25 cellular contexts compared by ENCODE assay signal in genomic region chr14:78131201-78131600, GRCh38. TPM values are rescaled to one million over a fixed set of nuclear protein-coding genes. Genes with fewer than 3 reads are reported as not detected.
"Had no signal": no experiment of that assay in that cellular context is flagged by ENCODE, and none has a peak within 500 bp of the region (broad histone marks: within the 10 kb centered on the region; RNA-seq: fewer than 3 reads in every experiment).

No MANE protein-coding gene starts in this region.

- H3K9me3 ChIP-seq: gastroesophageal sphincter, mucosa of descending colon, tibial nerve had no signal

- H3K4me1 ChIP-seq: tibial nerve had no signal

- H3K36me3 ChIP-seq: brain microvascular endothelial cell, gastroesophageal sphincter, tibial nerve had no signal

- H3K27ac ChIP-seq: brain microvascular endothelial cell, gastroesophageal sphincter, hepatocyte, tibial nerve had no signal

- ATAC-seq: effector memory CD8-positive, alpha-beta T cell; gastroesophageal sphincter; left cardiac atrium; left ventricle myocardium superior; mucosa of descending colon; natural killer cell treated with Interleukin-12 subunit alpha and Interleukin-12 subunit beta and Interleukin-15 and Interleukin-18, amount 100 ng/mL, for 72 hours; right cardiac atrium had no signal

- H3K4me3 ChIP-seq: gastroesophageal sphincter, hepatocyte, mucosa of descending colon, tibial nerve had no signal

- H3K27me3 ChIP-seq: brain microvascular endothelial cell, gastroesophageal sphincter, hepatocyte, tibial nerve had no signal

- DNase-seq: activated CD4-positive, alpha-beta memory T cell treated with anti-CD3 and anti-CD28 coated beads for 36 hours; activated CD4-positive, alpha-beta T cell treated with anti-CD3 and anti-CD28 coated beads, Interleukin-2, amount 10 ng/mL, durations not matched to agents 24 days and 14 days; activated CD4-positive, CD25-positive, alpha-beta regulatory T cell treated with anti-CD3 and anti-CD28 coated beads, Interleukin-2, amount 50 U/mL, for 72 hours; activated CD8-positive, alpha-beta memory T cell treated with anti-CD3 and anti-CD28 coated beads, Interleukin-2, amount 50 U/mL, for 4 hours; activated effector memory CD4-positive, alpha-beta T cell treated with anti-CD3 and anti-CD28 coated beads, Interleukin-2, amount 50 U/mL, for 16 hours; activated naive CD4-positive, alpha-beta T cell treated with anti-CD3 and anti-CD28 coated beads, Interleukin-2, amount 10 ng/mL, durations not matched to agents 7 days and 5 days; activated naive CD8-positive, alpha-beta T cell treated with anti-CD3 and anti-CD28 coated beads, Interleukin-2, amount 10 ng/mL, durations not matched to agents 7 days and 5 days; activated T-cell treated with anti-CD3 and anti-CD28 coated beads, Interleukin-2, amount 50 U/mL, for 1 hour; brain microvascular endothelial cell; cortex of kidney; effector memory CD8-positive, alpha-beta T cell; erythroblast; left cardiac atrium; left ventricle myocardium superior; mucosa of descending colon; right cardiac atrium; stimulated activated CD4-positive, alpha-beta T cell treated with anti-CD3 and anti-CD28 coated beads, Interleukin-2, amount 100 ng/mL, for 48 hours; stimulated activated naive CD4-positive, alpha-beta T cell treated with Interleukin-2 at 50 U/mL for 16 hours had no signal

RNA-seq across cellular contexts. Expression of gene NRXN3, which starts 39.0 kb away (rescaled TPM):
- total RNA-seq: activated CD4-positive, alpha-beta memory T cell treated with anti-CD3 and anti-CD28 coated beads for 36 hours; activated CD4-positive, alpha-beta T cell treated with anti-CD3 and anti-CD28 coated beads, Interleukin-2, amount 10 ng/mL, durations not matched to agents 24 days and 14 days; activated CD8-positive, alpha-beta memory T cell treated with anti-CD3 and anti-CD28 coated beads for 36 hours; activated naive CD8-positive, alpha-beta T cell treated with anti-CD3 and anti-CD28 coated beads, Interleukin-2, amount 10 ng/mL, durations not matched to agents 7 days and 5 days; activated T-helper 1 cell treated with anti-CD3 and anti-CD28 coated beads, Interleukin-12 subunit alpha, Interleukin-12 subunit beta, Interleukin-2, Interleukin-4 antibody, amounts not matched to agents 30 ng/mL and 10 ng/mL and 1 ng/mL, durations not matched to agents 14 hours and 24 hours and 36 hours; lung microvascular endothelial cell; natural killer cell treated with Interleukin-12 subunit alpha and Interleukin-12 subunit beta and Interleukin-15 and Interleukin-18, amount 100 ng/mL, for 72 hours had no signal
